Comparison of ENCODE assay signal across 9 cellular contexts in genomic region chr1:117534995-117535467, GRCh38.
DNase-seq lines count a peak whose midpoint lies in the region; ATAC-seq, FAIRE-seq and TF ChIP-seq lines count a peak whose summit lies in the region.
"Had no signal": no experiment of that assay in that cellular context is flagged by ENCODE, and none has a peak within 500 bp of the region (broad histone marks: within the 10 kb centered on the region; RNA-seq: fewer than 3 reads in every experiment).

No MANE protein-coding gene starts in this region.

- no peaks in the 10 kb centered on the region for H3K79me2 ChIP-seq in KMS-11 (ENCODE audit: insufficient read depth, low read depth)

- H3K9me3 Mint-ChIP-seq in activated naive CD4-positive, alpha-beta T cell treated with anti-CD3 and anti-CD28 coated beads, Interleukin-2, amount 50 U/mL, for 72 hours, result no peaks in the 10 kb centered on the region

- ATAC-seq in GM21786 (IDR thresholded peaks at IDR 0.05; ENCODE audit: unreplicated experiment) (peak; percentile 85), left ventricle myocardium superior (peak; percentile 95), GM21367 (IDR thresholded peaks at IDR 0.05; ENCODE audit: unreplicated experiment) (no peak)
- peak; percentile 83 to 88 for ATAC-seq in activated naive CD4-positive, alpha-beta T cell treated with anti-CD3 and anti-CD28 coated beads, Interleukin-2, amount 50 U/mL, for 72 hours

- peaks cover 0 to 4% of the 10 kb centered on the region in 2 donors for H3K36me3 Mint-ChIP-seq in activated naive CD4-positive, alpha-beta T cell treated with anti-CD3 and anti-CD28 coated beads, Interleukin-2, amount 50 U/mL, for 72 hours

- H3K9me3 ChIP-seq in sigmoid colon, result no peaks in the 10 kb centered on the region

- H3K27me3 ChIP-seq in KMS-11 (ENCODE audit: insufficient read depth, low read depth), result no peaks in the 10 kb centered on the region
- no peaks in the 10 kb centered on the region for H3K27me3 ChIP-seq in sigmoid colon

- H2AFZ ChIP-seq in KMS-11 (ENCODE audit: low read depth), result no peak overlapping the region

- DNase-seq in GF-D8 (lab: John Stamatoyannopoulos, UW) (peak; percentile 3), RCC 7860 (ENCODE audit: low spot score) (peak; percentile 23), left ventricle myocardium superior (no peak), sigmoid colon (no peak)
- DNase-seq in activated naive CD4-positive, alpha-beta T cell treated with anti-CD3 and anti-CD28 coated beads, Interleukin-2, amount 50 U/mL, for 72 hours (ENCODE audit: low spot score in 2 of 2), result peak in 1 of 2 donors; percentile 51

- no peak for TF ChIP-seq EP300 in sigmoid colon (IDR thresholded peaks at IDR 0.05)

- no peak overlapping the region for H3K4me2 ChIP-seq in KMS-11

- intact Hi-C loops in left ventricle myocardium superior (cut with micrococcal nuclease) (loop anchor here (5.0 to 10.0 kb wide), 2 partner anchors 222 to 360 kb away; no protein-coding TSS in a partner anchor), sigmoid colon (cut with DNase I) (loop anchor here (1.0 to 2.0 kb wide), 3 partner anchors 72 to 224 kb away; partner anchors contain the start of gene TENT5C)

- H3K4me1 ChIP-seq in KMS-11 (ENCODE audit: low read depth, poor library complexity, severe bottlenecking) (peaks cover 3% of the 10 kb centered on the region), sigmoid colon (no peaks in the 10 kb centered on the region)

- H4K20me1 ChIP-seq in KMS-11 (ENCODE audit: insufficient read depth), result no peaks in the 10 kb centered on the region

- TF ChIP-seq POLR2A in sigmoid colon (IDR thresholded peaks at IDR 0.05), result no peak

- 4 to 11% methylated on average over 6 of the region's 6 CpGs for WGBS in sigmoid colon, 2 donors

- H3K9ac ChIP-seq in KMS-11, result no peak overlapping the region

- H3K36me3 ChIP-seq in KMS-11 (ENCODE audit: insufficient read depth) (no peaks in the 10 kb centered on the region), sigmoid colon (no peaks in the 10 kb centered on the region)

- H3K4me3 ChIP-seq in KMS-11 (IDR thresholded peaks at IDR 0.05; ENCODE audit: insufficient read depth, low read depth, low read length) (no peak overlapping the region), sigmoid colon (no peak overlapping the region)

- peak; percentile 56 for TF ChIP-seq CTCF in KMS-11 (conservative IDR thresholded peaks at IDR 0.05; ENCODE audit: low read depth, low read length)
- peak; percentile 50 to 74 (median 70) for TF ChIP-seq CTCF in sigmoid colon (IDR thresholded peaks at IDR 0.05)

- H3K27ac ChIP-seq in KMS-11 (no peak overlapping the region), sigmoid colon (no peak overlapping the region)

- H3K27ac Mint-ChIP-seq in activated naive CD4-positive, alpha-beta T cell treated with anti-CD3 and anti-CD28 coated beads, Interleukin-2, amount 50 U/mL, for 72 hours, result no peak overlapping the region

- no peak for FAIRE-seq in RCC 7860 (lab: Jason Lieb, UNC)
- FAIRE-seq: colon had no signal

Comparison
In these comparisons a context has a peak if more than half of its experiments do, and no peak if none do; other contexts are left out.
1. DNase-seq: peak in GF-D8 (single experiment) and RCC 7860 (single experiment); none in left ventricle myocardium superior (single experiment) and sigmoid colon (single experiment).